ENCODE assay signal across 1 cellular context in genomic region chr22:26416670-26417270, GRCh38.
TF ChIP-seq lines count a peak whose summit lies in the region.

No MANE protein-coding gene starts in this region.

TF ChIP-seq in SK-N-SH, 30 proteins besides CTCF, POLR2A, EP300 and RAD21 (continued from another document):
- TF ChIP-seq, protein P1, sequence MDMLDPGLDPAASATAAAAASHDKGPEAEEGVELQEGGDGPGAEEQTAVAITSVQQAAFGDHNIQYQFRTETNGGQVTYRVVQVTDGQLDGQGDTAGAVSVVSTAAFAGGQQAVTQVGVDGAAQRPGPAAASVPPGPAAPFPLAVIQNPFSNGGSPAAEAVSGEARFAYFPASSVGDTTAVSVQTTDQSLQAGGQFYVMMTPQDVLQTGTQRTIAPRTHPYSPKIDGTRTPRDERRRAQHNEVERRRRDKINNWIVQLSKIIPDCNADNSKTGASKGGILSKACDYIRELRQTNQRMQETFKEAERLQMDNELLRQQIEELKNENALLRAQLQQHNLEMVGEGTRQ (IDR thresholded peaks at IDR 0.05; ENCODE audit: borderline replicate concordance, low read depth, low read length) = no peak
- TF ChIP-seq NRF1 (IDR thresholded peaks at IDR 0.05; ENCODE audit: low read depth, low read length) (no peak), SMC3 (IDR thresholded peaks at IDR 0.05; ENCODE audit: low read depth, low read length) (no peak), NFIC (IDR thresholded peaks at IDR 0.05; ENCODE audit: borderline replicate concordance) (peak; percentile 73), TAF1 (IDR thresholded peaks at IDR 0.05; ENCODE audit: borderline replicate concordance, low read depth, low read length) (no peak), CHD2 (IDR thresholded peaks at IDR 0.05; ENCODE audit: low read length, partially characterized antibody) (no peak), RFX5 (IDR thresholded peaks at IDR 0.05; ENCODE audit: low read length) (no peak), RCOR1 (IDR thresholded peaks at IDR 0.05; ENCODE audit: low read length) (no peak), ZBTB33 (IDR thresholded peaks at IDR 0.05; ENCODE audit: borderline replicate concordance, low read depth) (no peak), RXRA (IDR thresholded peaks at IDR 0.05; ENCODE audit: borderline replicate concordance, low read depth) (no peak), GATA2 (CRISPR knock-in tag; IDR thresholded peaks at IDR 0.05) (no peak), GABPA (IDR thresholded peaks at IDR 0.05; ENCODE audit: low read depth) (no peak)
- TF ChIP-seq, protein P2, sequence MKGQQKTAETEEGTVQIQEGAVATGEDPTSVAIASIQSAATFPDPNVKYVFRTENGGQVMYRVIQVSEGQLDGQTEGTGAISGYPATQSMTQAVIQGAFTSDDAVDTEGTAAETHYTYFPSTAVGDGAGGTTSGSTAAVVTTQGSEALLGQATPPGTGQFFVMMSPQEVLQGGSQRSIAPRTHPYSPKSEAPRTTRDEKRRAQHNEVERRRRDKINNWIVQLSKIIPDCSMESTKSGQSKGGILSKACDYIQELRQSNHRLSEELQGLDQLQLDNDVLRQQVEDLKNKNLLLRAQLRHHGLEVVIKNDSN (IDR thresholded peaks at IDR 0.05; ENCODE audit: borderline replicate concordance, low read depth) = no peak
- TF ChIP-seq, protein P3, sequence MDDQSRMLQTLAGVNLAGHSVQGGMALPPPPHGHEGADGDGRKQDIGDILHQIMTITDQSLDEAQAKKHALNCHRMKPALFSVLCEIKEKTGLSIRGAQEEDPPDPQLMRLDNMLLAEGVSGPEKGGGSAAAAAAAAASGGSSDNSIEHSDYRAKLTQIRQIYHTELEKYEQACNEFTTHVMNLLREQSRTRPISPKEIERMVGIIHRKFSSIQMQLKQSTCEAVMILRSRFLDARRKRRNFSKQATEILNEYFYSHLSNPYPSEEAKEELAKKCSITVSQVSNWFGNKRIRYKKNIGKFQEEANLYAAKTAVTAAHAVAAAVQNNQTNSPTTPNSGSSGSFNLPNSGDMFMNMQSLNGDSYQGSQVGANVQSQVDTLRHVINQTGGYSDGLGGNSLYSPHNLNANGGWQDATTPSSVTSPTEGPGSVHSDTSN (IDR thresholded peaks at IDR 0.05) = no peak
TF ChIP-seq in SK-N-SH: peak in this region for 6.
